In genomic region chr1:45752014-45752413, GRCh38 we compare ENCODE assay signal across 12 cellular contexts. TPM values are rescaled to one million over a fixed set of nuclear protein-coding genes. Genes with fewer than 3 reads are reported as not detected.
DNase-seq lines count a peak whose midpoint lies in the region; ATAC-seq and TF ChIP-seq lines count a peak whose summit lies in the region.
"Had no signal": no experiment of that assay in that cellular context is flagged by ENCODE, and none has a peak within 500 bp of the region (broad histone marks: within the 10 kb centered on the region; RNA-seq: fewer than 3 reads in every experiment).

No MANE protein-coding gene starts in this region.

- H3K4me3 ChIP-seq in gastroesophageal sphincter (no peak overlapping the region), SJCRH30 (no peak overlapping the region)

- H3K36me3 ChIP-seq in gastroesophageal sphincter = no peaks in the 10 kb centered on the region
- no peaks in the 10 kb centered on the region for H3K36me3 ChIP-seq in SJCRH30

- no peak overlapping the region for H3K4me2 ChIP-seq in H9 (ENCODE audit: insufficient read depth, insufficient read length, low read length)

- no peak overlapping the region for H3K9ac ChIP-seq in H9 (ENCODE audit: extremely low read depth, insufficient read length, low read length)

- no peak overlapping the region for H2BK12ac ChIP-seq in H9 (ENCODE audit: insufficient read length, low read depth, low read length)

- H3K56ac ChIP-seq in H9 (ENCODE audit: insufficient read length, low read depth, low read length) = no peak overlapping the region

- H2BK5ac ChIP-seq in H9 (ENCODE audit: insufficient read length, low read length) = no peak overlapping the region

- peaks cover 0 to 4% of the 10 kb centered on the region in 2 donors for H3K9me3 Mint-ChIP-seq in activated T-cell treated with anti-CD3 and anti-CD28 coated beads, Interleukin-2, amount 50 U/mL, for 72 hours
- H3K9me3 Mint-ChIP-seq in activated CD4-positive, alpha-beta memory T cell treated with anti-CD3 and anti-CD28 coated beads for 36 hours = peaks cover 11% of the 10 kb centered on the region
- H3K9me3 Mint-ChIP-seq in stimulated activated naive B cell treated with anti-CD40 and anti-IgM and Interleukin-4, amounts not matched to agents 10 μg/mL and 1 μg/mL and 100 μg/mL, for 72 hours = peaks cover 0 to 3% of the 10 kb centered on the region in 2 donors
- H3K9me3 Mint-ChIP-seq in H9 = peaks cover 14 to 15% of the 10 kb centered on the region in 2 experiments

- intact Hi-C loops in activated CD4-positive, alpha-beta memory T cell treated with anti-CD3 and anti-CD28 coated beads for 36 hours (cut with micrococcal nuclease) = loop anchor here (5.0 kb wide), 1 partner anchor 740 kb away; the partner anchor contains the start of genes HECTD3 and UROD

- no peaks in the 10 kb centered on the region for H3K27me3 Mint-ChIP-seq in activated T-cell treated with anti-CD3 and anti-CD28 coated beads, Interleukin-2, amount 50 U/mL, for 72 hours (ENCODE audit: low read depth)
- H3K27me3 Mint-ChIP-seq in activated CD4-positive, alpha-beta memory T cell treated with anti-CD3 and anti-CD28 coated beads for 36 hours = no peaks in the 10 kb centered on the region
- no peaks in the 10 kb centered on the region for H3K27me3 Mint-ChIP-seq in stimulated activated naive B cell treated with anti-CD40 and anti-IgM and Interleukin-4, amounts not matched to agents 10 μg/mL and 1 μg/mL and 100 μg/mL, for 72 hours
- no peaks in the 10 kb centered on the region for H3K27me3 Mint-ChIP-seq in H9 (ENCODE audit: low read depth)

- H4K5ac ChIP-seq in H9 (ENCODE audit: insufficient read length, low read depth, low read length) = no peak overlapping the region

- no peak overlapping the region for H3K14ac ChIP-seq in H9 (ENCODE audit: insufficient read depth, low read length)

- H3K79me1 ChIP-seq in H9 (ENCODE audit: insufficient read depth, low read depth, low read length, poor library complexity, severe bottlenecking) = no peaks in the 10 kb centered on the region

- no peak overlapping the region for H2BK15ac ChIP-seq in H9 (ENCODE audit: low read depth, low read length)

- H3K9me3 ChIP-seq in gastroesophageal sphincter (peaks cover 0 to 6% (median 0%) of the 10 kb centered on the region in 3 donors), SJCRH30 (replicated peaks) (peaks cover 12% of the 10 kb centered on the region; the same call in 1 of the 2 replicates), H9 (ENCODE audit: control insufficient read depth, low read depth, low read length) (peaks cover 14% of the 10 kb centered on the region)

- no peak overlapping the region for H4K8ac ChIP-seq in H9 (replicated peaks; ENCODE audit: insufficient read length, low read depth, low read length)

- H4K20me1 ChIP-seq in H9 (ENCODE audit: control insufficient read depth, insufficient read depth, insufficient read length) = no peaks in the 10 kb centered on the region

- peaks cover 3 to 10% of the 10 kb centered on the region in 2 donors for H3K36me3 Mint-ChIP-seq in activated T-cell treated with anti-CD3 and anti-CD28 coated beads, Interleukin-2, amount 50 U/mL, for 72 hours (ENCODE audit: insufficient read depth in 2 of 2)
- peaks cover 4% of the 10 kb centered on the region for H3K36me3 Mint-ChIP-seq in activated CD4-positive, alpha-beta memory T cell treated with anti-CD3 and anti-CD28 coated beads for 36 hours
- no peaks in the 10 kb centered on the region for H3K36me3 Mint-ChIP-seq in stimulated activated naive B cell treated with anti-CD40 and anti-IgM and Interleukin-4, amounts not matched to agents 10 μg/mL and 1 μg/mL and 100 μg/mL, for 72 hours
- H3K36me3 Mint-ChIP-seq in H9 (ENCODE audit: insufficient read depth in 1 of 3, low read depth in 3 of 3) = peaks cover 0 to 10% (median 2%) of the 10 kb centered on the region in 3 experiments; a peak in 4 of 7 replicates

- H3T11ph ChIP-seq in H9 (ENCODE audit: low read length) = no peak overlapping the region

- no peak overlapping the region for H2BK20ac ChIP-seq in H9 (ENCODE audit: low read depth, low read length, poor library complexity, severe bottlenecking)

- H3K27ac Mint-ChIP-seq in activated T-cell treated with anti-CD3 and anti-CD28 coated beads, Interleukin-2, amount 50 U/mL, for 72 hours = peak overlapping the region; percentile 76
- H3K27ac Mint-ChIP-seq in activated CD4-positive, alpha-beta memory T cell treated with anti-CD3 and anti-CD28 coated beads for 36 hours = peak overlapping the region; percentile 56
- H3K27ac Mint-ChIP-seq in stimulated activated naive B cell treated with anti-CD40 and anti-IgM and Interleukin-4, amounts not matched to agents 10 μg/mL and 1 μg/mL and 100 μg/mL, for 72 hours = peak overlapping the region; percentile 80
- H3K27ac Mint-ChIP-seq in H9 = peak overlapping the region in 1 of 3 experiments; percentile 36; a peak in 1 of 7 replicates

- CTCF ChIA-PET in activated CD4-positive, alpha-beta memory T cell treated with anti-CD3 and anti-CD28 coated beads for 36 hours (lab: Charles Lee) = no interaction called here

- no peak overlapping the region for H4K91ac ChIP-seq in H9 (ENCODE audit: insufficient read length, low read depth, low read length)

- TF ChIP-seq CTCF in gastroesophageal sphincter (IDR thresholded peaks at IDR 0.05) (no peak), H9 (conservative IDR thresholded peaks at IDR 0.05) (no peak)

- no peak overlapping the region for H3K18ac ChIP-seq in H9 (ENCODE audit: insufficient read length, low read depth, low read length)

- 83 to 84% methylated on average over 2 of the region's 2 CpGs for WGBS in gastroesophageal sphincter (ENCODE audit: low coverage in 1 of 2), 2 donors
- WGBS in H9 (ENCODE audit: extremely low coverage, insufficient read length, low lambda C conversion rate) = no CpG with 5 or more reads among the region's 2 CpGs

- no peak for TF ChIP-seq POLR2A in gastroesophageal sphincter (IDR thresholded peaks at IDR 0.05)

- H3K4ac ChIP-seq in H9 (ENCODE audit: low read depth, low read length) = no peak overlapping the region

- ATAC-seq in activated T-cell treated with anti-CD3 and anti-CD28 coated beads, Interleukin-2, amount 50 U/mL, for 72 hours (replicated peaks in 1 of 2) = no peak
- ATAC-seq in gastroesophageal sphincter (no peak), GM21737 (IDR thresholded peaks at IDR 0.05; ENCODE audit: unreplicated experiment) (no peak)
- no peak for ATAC-seq in stimulated activated naive B cell treated with anti-CD40 and anti-IgM and Interleukin-4, amounts not matched to agents 10 μg/mL and 1 μg/mL and 100 μg/mL, for 72 hours (replicated peaks)

- no peak for DNase-seq in activated T-cell treated with anti-CD3 and anti-CD28 coated beads, Interleukin-2, amount 50 U/mL, for 72 hours
- DNase-seq in activated T-cell treated with anti-CD3 and anti-CD28 coated beads, Interleukin-2, amount 50 U/mL, for 1 hour = no peak
- DNase-seq in activated CD4-positive, alpha-beta memory T cell treated with anti-CD3 and anti-CD28 coated beads for 36 hours = no peak
- DNase-seq in stimulated activated naive B cell treated with anti-CD40 and anti-IgM and Interleukin-4, amounts not matched to agents 10 μg/mL and 1 μg/mL and 100 μg/mL, for 72 hours = no peak
- DNase-seq in SJCRH30 = no peak
- DNase-seq in H9 = no peak
- DNase-seq: NCI-H2081, NCI-H69, occipital lobe, T1000 had no signal

- TF ChIP-seq EP300 in gastroesophageal sphincter (IDR thresholded peaks at IDR 0.05) = no peak

- H3K23ac ChIP-seq in H9 (ENCODE audit: insufficient read length, low read depth, low read length) = no peak overlapping the region

- H2BK120ac ChIP-seq in H9 (ENCODE audit: low read depth, low read length, poor library complexity, severe bottlenecking) = no peak overlapping the region

- H3K79me2 ChIP-seq in H9 (ENCODE audit: insufficient read depth, low read length) = no peaks in the 10 kb centered on the region

- H3K4me3 Mint-ChIP-seq in activated T-cell treated with anti-CD3 and anti-CD28 coated beads, Interleukin-2, amount 50 U/mL, for 72 hours = peak overlapping the region; percentile 64 to 69
- H3K4me3 Mint-ChIP-seq in activated CD4-positive, alpha-beta memory T cell treated with anti-CD3 and anti-CD28 coated beads for 36 hours = no peak overlapping the region
- no peak overlapping the region for H3K4me3 Mint-ChIP-seq in stimulated activated naive B cell treated with anti-CD40 and anti-IgM and Interleukin-4, amounts not matched to agents 10 μg/mL and 1 μg/mL and 100 μg/mL, for 72 hours
- H3K4me3 Mint-ChIP-seq in H9 = no peak overlapping the region

- H2AFZ ChIP-seq in H9 (ENCODE audit: low read length) = no peak overlapping the region

- no peaks in the 10 kb centered on the region for H3K27me3 ChIP-seq in gastroesophageal sphincter
- no peaks in the 10 kb centered on the region for H3K27me3 ChIP-seq in SJCRH30
- no peaks in the 10 kb centered on the region for H3K27me3 ChIP-seq in H9 (ENCODE audit: insufficient read depth, low read length)

- POLR2A ChIA-PET in activated CD4-positive, alpha-beta memory T cell treated with anti-CD3 and anti-CD28 coated beads for 36 hours (lab: Charles Lee) = interaction anchor here (1.0 kb wide), 1 partner anchor 66 kb away, joined by 4 read pairs; the partner anchor contains the start of gene GPBP1L1

- H3K27ac ChIP-seq in gastroesophageal sphincter (peak overlapping the region in 3 of 4 donors; percentile 91 to 98 (median 92)), SJCRH30 (no peak overlapping the region), H9 (ENCODE audit: insufficient read length, low read depth, low read length) (no peak overlapping the region)

- H3K23me2 ChIP-seq in H9 (ENCODE audit: insufficient read length, low read depth, low read length, poor library complexity, severe bottlenecking) = peaks cover 5% of the 10 kb centered on the region

- H3K4me1 ChIP-seq in gastroesophageal sphincter (peaks cover 0 to 28% (median 10%) of the 10 kb centered on the region in 3 donors), SJCRH30 (no peaks in the 10 kb centered on the region), H9 (ENCODE audit: insufficient read depth, low read length) (no peaks in the 10 kb centered on the region)

- H2AK5ac ChIP-seq in H9 (ENCODE audit: insufficient read length, low read length) = no peak overlapping the region

- peaks cover 25% of the 10 kb centered on the region for H3K4me1 Mint-ChIP-seq in activated T-cell treated with anti-CD3 and anti-CD28 coated beads, Interleukin-2, amount 50 U/mL, for 72 hours (ENCODE audit: low read depth)
- peaks cover 33% of the 10 kb centered on the region for H3K4me1 Mint-ChIP-seq in activated CD4-positive, alpha-beta memory T cell treated with anti-CD3 and anti-CD28 coated beads for 36 hours (ENCODE audit: low read depth)
- H3K4me1 Mint-ChIP-seq in stimulated activated naive B cell treated with anti-CD40 and anti-IgM and Interleukin-4, amounts not matched to agents 10 μg/mL and 1 μg/mL and 100 μg/mL, for 72 hours = peaks cover 5 to 6% of the 10 kb centered on the region in 2 donors
- peaks cover 11 to 19% of the 10 kb centered on the region in 2 experiments for H3K4me1 Mint-ChIP-seq in H9

RNA-seq across cellular contexts. Expression of gene IPP, which starts 1.6 kb away (rescaled TPM):
- 10 to 100 TPM; 19.1 to 20.3 TPM for total RNA-seq in activated T-cell treated with anti-CD3 and anti-CD28 coated beads, Interleukin-2, amount 50 U/mL, for 72 hours
- 10 to 100 TPM; 21.4 to 22.9 TPM for total RNA-seq in activated CD4-positive, alpha-beta memory T cell treated with anti-CD3 and anti-CD28 coated beads for 36 hours
- 10 to 100 TPM in 1 of 4 donors, 1 to 10 TPM in 3; 6.7 to 16.3 (median 8.0) TPM for total RNA-seq in gastroesophageal sphincter
- total RNA-seq in SJCRH30 (2014; rRNA removed; shearing (Covaris generic)) = 10.0 and 11.4 TPM in 2 replicates
- 5.4 and 6.3 TPM in 2 replicates for total RNA-seq in H9 (2021)

RNA-seq across cellular contexts. Expression of gene MAST2, which starts 51.4 kb away (rescaled TPM):
- 10 to 100 TPM; 20.7 to 21.0 TPM for total RNA-seq in activated T-cell treated with anti-CD3 and anti-CD28 coated beads, Interleukin-2, amount 50 U/mL, for 72 hours
- total RNA-seq in activated CD4-positive, alpha-beta memory T cell treated with anti-CD3 and anti-CD28 coated beads for 36 hours = 10 to 100 TPM; 25.1 to 26.6 TPM
- total RNA-seq in gastroesophageal sphincter (10 to 100 TPM; 31.1 to 76.9 (median 73.4) TPM), H9 (2021) (28.8 and 29.7 TPM in 2 replicates)
- total RNA-seq in SJCRH30 (2014; rRNA removed; shearing (Covaris generic)) = 43.0 and 46.5 TPM in 2 replicates

Comparison
In these comparisons a context has a peak if more than half of its experiments do, and no peak if none do; other contexts are left out.
1. H3K4me3 Mint-ChIP-seq: peak in activated T-cell treated with anti-CD3 and anti-CD28 coated beads, Interleukin-2, amount 50 U/mL, for 72 hours (2 of 2); none in activated CD4-positive, alpha-beta memory T cell treated with anti-CD3 and anti-CD28 coated beads for 36 hours (single experiment), stimulated activated naive B cell treated with anti-CD40 and anti-IgM and Interleukin-4, amounts not matched to agents 10 μg/mL and 1 μg/mL and 100 μg/mL, for 72 hours (0 of 2) and H9 (0 of 2).
2. H3K27ac ChIP-seq: peak in gastroesophageal sphincter (3 of 4); none in SJCRH30 (single experiment) and H9 (single experiment).